In the genomic region with DNA sequence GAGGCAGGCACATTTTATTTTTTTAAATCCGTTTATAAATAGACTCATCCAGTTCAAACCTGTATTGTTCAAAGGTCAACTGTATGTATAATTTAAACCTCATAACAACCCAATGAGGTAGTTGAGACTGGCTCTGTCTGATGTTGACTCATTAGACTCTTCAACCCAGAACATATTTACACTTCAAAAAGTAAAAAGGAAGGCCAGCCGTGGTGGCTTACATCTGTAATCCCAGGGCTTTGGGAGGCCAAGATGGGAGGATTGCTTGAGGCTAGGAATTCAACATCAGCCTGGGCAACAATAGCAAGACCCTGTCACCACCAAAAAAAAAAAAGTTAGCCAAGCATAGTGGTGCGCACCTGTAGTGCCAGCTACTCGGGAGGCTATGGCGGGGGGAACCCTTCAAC, we compare ENCODE assay signal across 22 cellular contexts.
"Had no signal": no experiment of that assay in that cellular context is flagged by ENCODE, and none has a peak within 500 bp of the region (broad histone marks: within the 10 kb centered on the region; RNA-seq: fewer than 3 reads in every experiment).

No MANE protein-coding gene starts in this region.

- ATAC-seq: activated T-cell treated with anti-CD3 and anti-CD28 coated beads, Interleukin-2, amount 50 U/mL, for 72 hours; esophagus mucosa; gastroesophageal sphincter; heart left ventricle; natural killer cell; psoas muscle; right cardiac atrium; stimulated activated naive CD8-positive, alpha-beta T cell treated with anti-CD3 and anti-CD28 coated beads, Interleukin-15, amount 100 ng/mL, for 72 hours; T-helper 17 cell had no signal

- H3K4me3 Mint-ChIP-seq: activated naive CD4-positive, alpha-beta T cell treated with anti-CD3 and anti-CD28 coated beads, Interleukin-2, amount 50 U/mL, for 24 hours; activated T-cell treated with anti-CD3 and anti-CD28 coated beads, Interleukin-2, amount 50 U/mL, for 72 hours; natural killer cell; stimulated activated naive CD8-positive, alpha-beta T cell treated with anti-CD3 and anti-CD28 coated beads, Interleukin-15, amount 100 ng/mL, for 72 hours; T-helper 17 cell; type B pancreatic cell had no signal

- H3K36me3 Mint-ChIP-seq: activated naive CD4-positive, alpha-beta T cell treated with anti-CD3 and anti-CD28 coated beads, Interleukin-2, amount 50 U/mL, for 24 hours; natural killer cell; type B pancreatic cell had no signal

- H3K27ac Mint-ChIP-seq: activated naive CD4-positive, alpha-beta T cell treated with anti-CD3 and anti-CD28 coated beads, Interleukin-2, amount 50 U/mL, for 24 hours; activated T-cell treated with anti-CD3 and anti-CD28 coated beads, Interleukin-2, amount 50 U/mL, for 72 hours; natural killer cell; stimulated activated naive CD8-positive, alpha-beta T cell treated with anti-CD3 and anti-CD28 coated beads, Interleukin-15, amount 100 ng/mL, for 72 hours; T-helper 17 cell; type B pancreatic cell had no signal

- H3K36me3 ChIP-seq: ascending aorta, gastroesophageal sphincter, heart left ventricle, ovary, WERI-Rb-1 had no signal

- H3K27me3 ChIP-seq: ascending aorta, gastroesophageal sphincter, heart left ventricle, ovary had no signal

- H3K9me3 ChIP-seq: ascending aorta, gastroesophageal sphincter, heart left ventricle, ovary, psoas muscle had no signal

- DNase-seq: activated CD4-positive, alpha-beta T cell treated with anti-CD3 and anti-CD28 coated beads for 1 hour; activated gamma-delta T cell; activated T-cell treated with anti-CD3 and anti-CD28 coated beads, Interleukin-2, amount 50 U/mL, for 72 hours; cerebellar nuclear complex; effector CD4-positive, alpha-beta T cell; heart left ventricle; mesenchymal stem cell; natural killer cell; ovary; psoas muscle; right cardiac atrium; stimulated activated CD4-positive, alpha-beta T cell treated with anti-CD3 and anti-CD28 coated beads, Interleukin-15, amount 100 ng/mL, for 24 hours; stimulated activated CD4-positive, alpha-beta T cell treated with anti-CD3 and anti-CD28 coated beads, Interleukin-4, amount 100 ng/mL, for 1 hour; stimulated activated naive CD8-positive, alpha-beta T cell treated with anti-CD3 and anti-CD28 coated beads, Interleukin-15, amount 100 ng/mL, for 72 hours; T-helper 17 cell; WERI-Rb-1 had no signal

- H3K27ac ChIP-seq: ascending aorta, gastroesophageal sphincter, heart left ventricle, ovary, psoas muscle, skin epidermis, WERI-Rb-1 had no signal

- H3K27me3 Mint-ChIP-seq: activated naive CD4-positive, alpha-beta T cell treated with anti-CD3 and anti-CD28 coated beads, Interleukin-2, amount 50 U/mL, for 24 hours; stimulated activated naive CD8-positive, alpha-beta T cell treated with anti-CD3 and anti-CD28 coated beads, Interleukin-15, amount 100 ng/mL, for 72 hours; T-helper 17 cell; type B pancreatic cell had no signal

- H3K4me3 ChIP-seq: ascending aorta, gastroesophageal sphincter, heart left ventricle, ovary, psoas muscle, skin epidermis had no signal

- H3K9me3 Mint-ChIP-seq: activated naive CD4-positive, alpha-beta T cell treated with anti-CD3 and anti-CD28 coated beads, Interleukin-2, amount 50 U/mL, for 24 hours; activated T-cell treated with anti-CD3 and anti-CD28 coated beads, Interleukin-2, amount 50 U/mL, for 72 hours; natural killer cell; stimulated activated naive CD8-positive, alpha-beta T cell treated with anti-CD3 and anti-CD28 coated beads, Interleukin-15, amount 100 ng/mL, for 72 hours; type B pancreatic cell had no signal
